In genomic region chr1:209784276-209785169, GRCh38 we compare ENCODE assay signal across 1 cellular context.
TF ChIP-seq lines count a peak whose summit lies in the region.

Gene C1orf74, minus strand, starts transcription at chr1:209784559. Its CDS starts 925 bp downstream, at chr1:209783634.

TF ChIP-seq in HepG2, 621 proteins besides CTCF, POLR2A, EP300 and RAD21 (continued from another document):
- TF ChIP-seq, protein P1, sequence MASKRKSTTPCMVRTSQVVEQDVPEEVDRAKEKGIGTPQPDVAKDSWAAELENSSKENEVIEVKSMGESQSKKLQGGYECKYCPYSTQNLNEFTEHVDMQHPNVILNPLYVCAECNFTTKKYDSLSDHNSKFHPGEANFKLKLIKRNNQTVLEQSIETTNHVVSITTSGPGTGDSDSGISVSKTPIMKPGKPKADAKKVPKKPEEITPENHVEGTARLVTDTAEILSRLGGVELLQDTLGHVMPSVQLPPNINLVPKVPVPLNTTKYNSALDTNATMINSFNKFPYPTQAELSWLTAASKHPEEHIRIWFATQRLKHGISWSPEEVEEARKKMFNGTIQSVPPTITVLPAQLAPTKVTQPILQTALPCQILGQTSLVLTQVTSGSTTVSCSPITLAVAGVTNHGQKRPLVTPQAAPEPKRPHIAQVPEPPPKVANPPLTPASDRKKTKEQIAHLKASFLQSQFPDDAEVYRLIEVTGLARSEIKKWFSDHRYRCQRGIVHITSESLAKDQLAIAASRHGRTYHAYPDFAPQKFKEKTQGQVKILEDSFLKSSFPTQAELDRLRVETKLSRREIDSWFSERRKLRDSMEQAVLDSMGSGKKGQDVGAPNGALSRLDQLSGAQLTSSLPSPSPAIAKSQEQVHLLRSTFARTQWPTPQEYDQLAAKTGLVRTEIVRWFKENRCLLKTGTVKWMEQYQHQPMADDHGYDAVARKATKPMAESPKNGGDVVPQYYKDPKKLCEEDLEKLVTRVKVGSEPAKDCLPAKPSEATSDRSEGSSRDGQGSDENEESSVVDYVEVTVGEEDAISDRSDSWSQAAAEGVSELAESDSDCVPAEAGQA (IDR thresholded peaks at IDR 0.05; ENCODE audit: low read depth): peak; percentile 82
- TF ChIP-seq, protein P1 (CRISPR knock-in tag; IDR thresholded peaks at IDR 0.05; ENCODE audit: borderline replicate concordance): no peak
- peak; percentile 79 for TF ChIP-seq POLR2G (IDR thresholded peaks at IDR 0.05; ENCODE audit: low read depth, low read length)
- TF ChIP-seq ZFP91 (CRISPR knock-in tag; IDR thresholded peaks at IDR 0.05; ENCODE audit: borderline replicate concordance): peak; percentile 61; the same call in 1 of the 2 replicates
- TF ChIP-seq ZSCAN25 (CRISPR knock-in tag; IDR thresholded peaks at IDR 0.05): no peak
- TF ChIP-seq HCFC1 (IDR thresholded peaks at IDR 0.05; ENCODE audit: low read depth, low read length): peak; percentile 33; the same call in 1 of the 2 replicates
- peak; percentile 14; the same call in 1 of the 3 replicates for TF ChIP-seq MXI1 (IDR thresholded peaks at IDR 0.05; ENCODE audit: borderline replicate concordance, low read depth, low read length)
- TF ChIP-seq ZSCAN12 (CRISPR knock-in tag; IDR thresholded peaks at IDR 0.05): no peak
- TF ChIP-seq MED1 (CRISPR knock-in tag; IDR thresholded peaks at IDR 0.05): 0 out of 2 replicates have a peak, but pooled peaks have one; percentile 15
- TF ChIP-seq MIER2 (CRISPR knock-in tag; IDR thresholded peaks at IDR 0.05): no peak
- TF ChIP-seq GATAD1 (CRISPR knock-in tag; IDR thresholded peaks at IDR 0.05): peak; percentile 80
- TF ChIP-seq ELF1 (CRISPR knock-in tag; IDR thresholded peaks at IDR 0.05): peak; percentile 86
- peak; percentile 45; the same call in 1 of the 2 replicates for TF ChIP-seq RFX5 (IDR thresholded peaks at IDR 0.05; ENCODE audit: low read depth, low read length)
- peak; percentile 65 for TF ChIP-seq HNRNPLL (IDR thresholded peaks at IDR 0.05; ENCODE audit: low read depth, low read length, poor library complexity, severe bottlenecking)
- TF ChIP-seq ZNF616 (CRISPR knock-in tag; IDR thresholded peaks at IDR 0.05; ENCODE audit: low read depth): 0 out of 2 replicates have a peak, but pooled peaks have one; percentile 49
- 0 out of 2 replicates have a peak, but pooled peaks have one; percentile 32 for TF ChIP-seq ZNF615 (CRISPR knock-in tag; IDR thresholded peaks at IDR 0.05; ENCODE audit: borderline replicate concordance)
- peak; percentile 66; the same call in 1 of the 2 replicates for TF ChIP-seq REPIN1 (CRISPR knock-in tag; IDR thresholded peaks at IDR 0.05; ENCODE audit: borderline replicate concordance, low read depth)
- no peak for TF ChIP-seq SRSF9 (IDR thresholded peaks at IDR 0.05; ENCODE audit: borderline replicate concordance, insufficient read depth, low read depth, low read length, poor library complexity, severe bottlenecking)
- TF ChIP-seq E2F2 (CRISPR knock-in tag; IDR thresholded peaks at IDR 0.05; ENCODE audit: borderline replicate concordance): no peak
- peak; percentile 18; the same call in 1 of the 2 replicates for TF ChIP-seq ETV5 (CRISPR knock-in tag; IDR thresholded peaks at IDR 0.05; ENCODE audit: borderline replicate concordance)
- TF ChIP-seq SYNCRIP (IDR thresholded peaks at IDR 0.05; ENCODE audit: insufficient read depth, low read depth, low read length): no peak
- TF ChIP-seq, protein P2, sequence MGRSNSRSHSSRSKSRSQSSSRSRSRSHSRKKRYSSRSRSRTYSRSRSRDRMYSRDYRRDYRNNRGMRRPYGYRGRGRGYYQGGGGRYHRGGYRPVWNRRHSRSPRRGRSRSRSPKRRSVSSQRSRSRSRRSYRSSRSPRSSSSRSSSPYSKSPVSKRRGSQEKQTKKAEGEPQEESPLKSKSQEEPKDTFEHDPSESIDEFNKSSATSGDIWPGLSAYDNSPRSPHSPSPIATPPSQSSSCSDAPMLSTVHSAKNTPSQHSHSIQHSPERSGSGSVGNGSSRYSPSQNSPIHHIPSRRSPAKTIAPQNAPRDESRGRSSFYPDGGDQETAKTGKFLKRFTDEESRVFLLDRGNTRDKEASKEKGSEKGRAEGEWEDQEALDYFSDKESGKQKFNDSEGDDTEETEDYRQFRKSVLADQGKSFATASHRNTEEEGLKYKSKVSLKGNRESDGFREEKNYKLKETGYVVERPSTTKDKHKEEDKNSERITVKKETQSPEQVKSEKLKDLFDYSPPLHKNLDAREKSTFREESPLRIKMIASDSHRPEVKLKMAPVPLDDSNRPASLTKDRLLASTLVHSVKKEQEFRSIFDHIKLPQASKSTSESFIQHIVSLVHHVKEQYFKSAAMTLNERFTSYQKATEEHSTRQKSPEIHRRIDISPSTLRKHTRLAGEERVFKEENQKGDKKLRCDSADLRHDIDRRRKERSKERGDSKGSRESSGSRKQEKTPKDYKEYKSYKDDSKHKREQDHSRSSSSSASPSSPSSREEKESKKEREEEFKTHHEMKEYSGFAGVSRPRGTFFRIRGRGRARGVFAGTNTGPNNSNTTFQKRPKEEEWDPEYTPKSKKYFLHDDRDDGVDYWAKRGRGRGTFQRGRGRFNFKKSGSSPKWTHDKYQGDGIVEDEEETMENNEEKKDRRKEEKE (IDR thresholded peaks at IDR 0.05): no peak
- TF ChIP-seq FOXK2 (IDR thresholded peaks at IDR 0.05): no peak
- TF ChIP-seq LRRFIP1 (CRISPR knock-in tag; conservative IDR thresholded peaks at IDR 0.05): no peak
- no peak for TF ChIP-seq ZNF282 (IDR thresholded peaks at IDR 0.05; ENCODE audit: partially characterized antibody)
- TF ChIP-seq ZNF687 (CRISPR knock-in tag; IDR thresholded peaks at IDR 0.05): peak; percentile 88
- TF ChIP-seq ZNF451 (CRISPR knock-in tag; IDR thresholded peaks at IDR 0.05): no peak
- 0 out of 2 replicates have a peak, but pooled peaks have one; percentile 32 for TF ChIP-seq ZFP82 (CRISPR knock-in tag; IDR thresholded peaks at IDR 0.05; ENCODE audit: borderline replicate concordance)
- no peak for TF ChIP-seq SMC3 (IDR thresholded peaks at IDR 0.05; ENCODE audit: low read length)
- TF ChIP-seq SP5 (CRISPR knock-in tag; IDR thresholded peaks at IDR 0.05; ENCODE audit: borderline replicate concordance, low read depth): peak; percentile 48; the same call in 1 of the 2 replicates
- no peak for TF ChIP-seq RBAK (CRISPR knock-in tag; IDR thresholded peaks at IDR 0.05)
- TF ChIP-seq GLI4 (CRISPR knock-in tag; IDR thresholded peaks at IDR 0.05; ENCODE audit: borderline replicate concordance): no peak
- 0 out of 2 replicates have a peak, but pooled peaks have one; percentile 47 for TF ChIP-seq ZNF619 (CRISPR knock-in tag; IDR thresholded peaks at IDR 0.05)
- no peak for TF ChIP-seq ZNF329 (CRISPR knock-in tag; IDR thresholded peaks at IDR 0.05; ENCODE audit: low read depth)
- no peak for TF ChIP-seq CAMTA2 (CRISPR knock-in tag; IDR thresholded peaks at IDR 0.05; ENCODE audit: borderline replicate concordance)
- TF ChIP-seq ZNF224 (CRISPR knock-in tag; IDR thresholded peaks at IDR 0.05): no peak
- 0 out of 2 replicates have a peak, but pooled peaks have one; percentile 16 for TF ChIP-seq ZFP90 (CRISPR knock-in tag; IDR thresholded peaks at IDR 0.05; ENCODE audit: borderline replicate concordance)
